In the genomic region with DNA sequence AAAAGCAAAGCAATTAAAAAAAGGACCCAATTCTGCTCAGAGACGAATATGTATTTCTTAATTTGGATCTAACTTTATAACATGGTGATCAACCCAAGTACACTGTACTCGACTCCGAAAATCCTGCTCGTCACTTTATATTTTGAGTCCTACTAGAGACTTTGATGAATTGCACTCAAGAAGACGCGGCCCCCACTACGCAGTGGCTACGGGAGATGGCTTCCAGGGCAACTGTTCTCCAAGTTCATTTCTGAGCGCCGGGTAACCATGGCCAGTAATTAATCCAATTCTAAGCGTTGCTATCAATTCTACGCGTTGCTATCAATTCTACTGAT, we compare ENCODE assay signal across 9 cellular contexts. TPM values are rescaled to one million over a fixed set of nuclear protein-coding genes. Genes with fewer than 3 reads are reported as not detected.
DNase-seq lines count a peak whose midpoint lies in the region; ATAC-seq, FAIRE-seq and TF ChIP-seq lines count a peak whose summit lies in the region.
"Had no signal": no experiment of that assay in that cellular context is flagged by ENCODE, and none has a peak within 500 bp of the region (broad histone marks: within the 10 kb centered on the region; RNA-seq: fewer than 3 reads in every experiment).

No MANE protein-coding gene starts in this region.

- TF ChIP-seq EP300 in A549 (IDR thresholded peaks at IDR 0.05): no peak

- WGBS in A549 (ENCODE audit: missing lambda C conversion rate): 2% methylated on average over 13 of the region's 13 CpGs

- peak in 1 of 2 experiments; percentile 8 for DNase-seq in A549 (ENCODE audit: low read depth in 1 of 2, low spot score in 1 of 2)
- no peak for DNase-seq in PC-3
- DNase-seq in MCF 10A (ENCODE audit: unreplicated experiment): no peak
- peak in 4 of 6 experiments; percentile 24 to 74 (median 46) for DNase-seq in stimulated activated naive CD4-positive, alpha-beta T cell (lab: John Stamatoyannopoulos, UW)
- DNase-seq in inferior parietal cortex (ENCODE audit: extremely low spot score): no peak

- H3K4me3 ChIP-seq in A549: peak overlapping the region; percentile 86
- H3K4me3 ChIP-seq in PC-3 (ENCODE audit: low read length): peak overlapping the region; percentile 83

- no peaks in the 10 kb centered on the region for H3K9me3 Mint-ChIP-seq in MCF 10A (ENCODE audit: unreplicated experiment)

- BruUV-seq in PC-3 (replicated peaks; lab: Mats Ljungman, UMichigan) (no TSS peak), MCF 10A (replicated peaks; lab: Mats Ljungman, UMichigan) (no TSS peak)

- no peaks in the 10 kb centered on the region for H3K9me2 ChIP-seq in PC-3 (replicated peaks; ENCODE audit: low read length)

- H2AFZ ChIP-seq in PC-3 (ENCODE audit: low read length): peak overlapping the region; percentile 78

- ATAC-seq in A549 (peak; percentile 45 to 65; a peak in 5 of 6 replicates), GM18505 (IDR thresholded peaks at IDR 0.05; ENCODE audit: unreplicated experiment) (peak; percentile 8), HG02885 (IDR thresholded peaks at IDR 0.05; ENCODE audit: poor library complexity, unreplicated experiment) (peak; percentile 24), PC-3 (peak; percentile 5)

- intact Hi-C loops in PC-3 (cut with micrococcal nuclease): loop anchor here (2.0 kb wide), 2 partner anchors 28 to 58 kb away; partner anchors contain the start of gene EXOSC8
- intact Hi-C loops in MCF 10A (cut with micrococcal nuclease): loop anchor here (2.0 kb wide), 1 partner anchor 60 kb away; the partner anchor contains the start of gene ALG5

- H3F3A ChIP-seq in PC-3 (ENCODE audit: low read length, unreplicated experiment): no peaks in the 10 kb centered on the region

- peaks cover 28% of the 10 kb centered on the region for H3K79me2 ChIP-seq in PC-3 (ENCODE audit: low read length)

- H3K4me3 Mint-ChIP-seq in MCF 10A (ENCODE audit: unreplicated experiment): peak overlapping the region; percentile 81

- H3K27me3 Mint-ChIP-seq in MCF 10A (ENCODE audit: insufficient read depth, unreplicated experiment): no peaks in the 10 kb centered on the region

- TF ChIP-seq CTCF in A549 (IDR thresholded peaks at IDR 0.05) (no peak), PC-3 (conservative IDR thresholded peaks at IDR 0.05; ENCODE audit: low read depth, low read length) (no peak), MCF 10A (IDR thresholded peaks at IDR 0.05; ENCODE audit: unreplicated experiment) (no peak)

- no peak for FAIRE-seq in A549 (lab: Jason Lieb, UNC)

- no peaks in the 10 kb centered on the region for H4K20me1 ChIP-seq in PC-3 (ENCODE audit: low read length)

- peaks cover 14% of the 10 kb centered on the region for H3K36me3 Mint-ChIP-seq in MCF 10A (ENCODE audit: insufficient read depth, unreplicated experiment)

- POLR2A ChIA-PET in A549 (lab: Yijun Ruan, JAX): no interaction called here
- POLR2A ChIA-PET in PC-3 (lab: Charles Lee; ENCODE audit: unreplicated experiment): no interaction called here
- POLR2A ChIA-PET in MCF 10A (lab: Yijun Ruan, JAX): interaction anchor here (0.5 to 4.8 kb wide), 15 partner anchors 10 to 1978 kb away, joined by 3 to 28 read pairs (median 3); partner anchors contain the start of genes ALG5, EXOSC8 and PROSER1

- H3K4me1 ChIP-seq in A549: peaks cover 7% of the 10 kb centered on the region; the same call in 2 of the 3 replicates
- H3K4me1 ChIP-seq in PC-3 (ENCODE audit: insufficient read depth, low read length): peaks cover 5% of the 10 kb centered on the region

- H3K36me3 ChIP-seq in PC-3 (ENCODE audit: low read depth, low read length): 0 out of 2 replicates have a peak, but pooled peaks cover 3% of the 10 kb centered on the region

- H3K4me2 ChIP-seq in A549 (peak overlapping the region; percentile 92), PC-3 (ENCODE audit: low read length) (peak overlapping the region; percentile 79)

- peak overlapping the region; percentile 91 to 98 for H3K27ac ChIP-seq in A549
- peak overlapping the region; percentile 36; the same call in 1 of the 2 replicates for H3K27ac ChIP-seq in PC-3 (ENCODE audit: low read length)
- H3K27ac ChIP-seq in layer of hippocampus (ENCODE audit: low read depth, low read length): peak overlapping the region; percentile 13

- no peak for TF ChIP-seq RAD21 in A549 (conservative IDR thresholded peaks at IDR 0.05 in 1 of 2, IDR thresholded peaks at IDR 0.05 in 1 of 2)

- peak overlapping the region; percentile 97 for H3K27ac Mint-ChIP-seq in MCF 10A (ENCODE audit: low read depth, unreplicated experiment)

- peaks cover 4% of the 10 kb centered on the region for H3K4me1 Mint-ChIP-seq in MCF 10A (ENCODE audit: insufficient read depth, unreplicated experiment)

- H3K9ac ChIP-seq in PC-3 (ENCODE audit: low read length): peak overlapping the region; percentile 87

- no peaks in the 10 kb centered on the region for H3K27me3 ChIP-seq in PC-3 (ENCODE audit: low read length)
- no peaks in the 10 kb centered on the region for H3K27me3 ChIP-seq in layer of hippocampus (ENCODE audit: control insufficient read depth, insufficient read depth, low read length)

- no peak for TF ChIP-seq POLR2A in A549 (IDR thresholded peaks at IDR 0.05; ENCODE audit: low read length)
- TF ChIP-seq POLR2A in GM18505 (IDR thresholded peaks at IDR 0.05; ENCODE audit: borderline replicate concordance, extremely low read depth, insufficient read depth, insufficient read length): no peak

- CTCF ChIA-PET in A549 (lab: Yijun Ruan, JAX) (no interaction called here), PC-3 (lab: Charles Lee) (no interaction called here), MCF 10A (lab: Yijun Ruan, JAX) (interaction anchor here (0.6 to 1.3 kb wide), 3 partner anchors 11 to 1493 kb away, joined by 3 read pairs; no protein-coding TSS in a partner anchor)

- H3K9me3 ChIP-seq in A549 (no peaks in the 10 kb centered on the region), PC-3 (ENCODE audit: low read length) (no peaks in the 10 kb centered on the region)

TF ChIP-seq in A549, 52 proteins besides CTCF, POLR2A, EP300 and RAD21:
- no peak for TF ChIP-seq ZC3H11A (IDR thresholded peaks at IDR 0.05)
- TF ChIP-seq HOXA7 (CRISPR knock-in tag; IDR thresholded peaks at IDR 0.05): no peak
- TF ChIP-seq ZNF302 (CRISPR knock-in tag; IDR thresholded peaks at IDR 0.05): no peak
- TF ChIP-seq EHF (CRISPR knock-in tag; IDR thresholded peaks at IDR 0.05): no peak

RNA-seq across cellular contexts. Expression of gene SUPT20H, which starts 0.7 kb away (rescaled TPM):
- 50.7 and 50.9 TPM in 2 replicates for polyA plus RNA-seq in A549 (2011; rRNA removed)
- polyA plus RNA-seq in A549 (2012; cell fraction: cytosol; rRNA removed): 16.4 and 22.8 TPM in 2 replicates
- 13.0 and 19.6 TPM in 2 replicates for polyA plus RNA-seq in A549 (2012; cell fraction: nucleus; rRNA removed)
- polyA plus RNA-seq in A549 (2017; fragmentation: RNase III; extraction: RNeasy Plus Mini Kit Qiagen cat#74134 plus additional on column Dnase treatment): 25.8 to 27.0 TPM (median 26.2 TPM) in 3 replicates
- 29.2 and 35.4 TPM in 2 replicates for polyA minus RNA-seq in A549 (2011; rRNA and poly(A)+ RNA removed)
- 16.8 and 18.1 TPM in 2 replicates for total RNA-seq in PC-3 (2014; rRNA removed)
- total RNA-seq in MCF 10A (2022): 86.8 and 90.3 TPM in 2 replicates

RNA-seq across cellular contexts. Expression of gene CSNK1A1L, which starts 46.7 kb away (rescaled TPM):
- not detected in 2 replicates for polyA plus RNA-seq in A549 (2011; rRNA removed)
- polyA plus RNA-seq in A549 (2012; cell fraction: cytosol; rRNA removed): not detected in 2 replicates
- not detected in 2 replicates for polyA plus RNA-seq in A549 (2012; cell fraction: nucleus; rRNA removed)
- not detected in 3 replicates for polyA plus RNA-seq in A549 (2017; fragmentation: RNase III; extraction: RNeasy Plus Mini Kit Qiagen cat#74134 plus additional on column Dnase treatment)
- not detected in 2 replicates for polyA minus RNA-seq in A549 (2011; rRNA and poly(A)+ RNA removed)
- total RNA-seq in PC-3 (2014; rRNA removed): not detected in 2 replicates
- total RNA-seq in MCF 10A (2022): not detected in 2 replicates
- total RNA-seq: myocyte had no signal

RNA-seq across cellular contexts. Expression of gene EXOSC8, which starts 58.2 kb away (rescaled TPM):
- polyA plus RNA-seq in A549 (2011; rRNA removed) (53.0 and 63.3 TPM in 2 replicates), A549 (2017; fragmentation: RNase III; extraction: RNeasy Plus Mini Kit Qiagen cat#74134 plus additional on column Dnase treatment) (46.4 to 51.1 TPM (median 48.8 TPM) in 3 replicates)
- polyA plus RNA-seq in A549 (2012; cell fraction: cytosol; rRNA removed): 20.9 and 23.8 TPM in 2 replicates
- polyA plus RNA-seq in A549 (2012; cell fraction: nucleus; rRNA removed): 11.6 and 18.3 TPM in 2 replicates
- polyA minus RNA-seq in A549 (2011; rRNA and poly(A)+ RNA removed): 9.3 and 9.4 TPM in 2 replicates
- total RNA-seq in PC-3 (2014; rRNA removed) (29.9 and 43.6 TPM in 2 replicates), MCF 10A (2022) (99.4 and 126 TPM in 2 replicates)

RNA-seq across cellular contexts. Expression of gene ALG5, which starts 59.6 kb away (rescaled TPM):
- polyA plus RNA-seq in A549 (2011; rRNA removed): 50.5 and 69.0 TPM in 2 replicates
- polyA plus RNA-seq in A549 (2012; cell fraction: cytosol; rRNA removed): 17.0 and 17.3 TPM in 2 replicates
- polyA plus RNA-seq in A549 (2012; cell fraction: nucleus; rRNA removed): 6.9 and 7.3 TPM in 2 replicates
- 34.4 to 35.9 TPM (median 35.1 TPM) in 3 replicates for polyA plus RNA-seq in A549 (2017; fragmentation: RNase III; extraction: RNeasy Plus Mini Kit Qiagen cat#74134 plus additional on column Dnase treatment)
- 5.0 and 7.3 TPM in 2 replicates for polyA minus RNA-seq in A549 (2011; rRNA and poly(A)+ RNA removed)
- total RNA-seq in PC-3 (2014; rRNA removed): 17.9 and 19.7 TPM in 2 replicates
- 43.7 and 51.2 TPM in 2 replicates for total RNA-seq in MCF 10A (2022)

Comparison
In these comparisons a context has a peak if more than half of its experiments do, and no peak if none do; other contexts are left out.
1. ATAC-seq: peak in every context shown above with its lines; median percentile 55 in A549; 24 in HG02885; 8 in GM18505; 5 in PC-3.
2. DNase-seq: peak in stimulated activated naive CD4-positive, alpha-beta T cell (4 of 6); none in PC-3 (single experiment), MCF 10A (single experiment) and inferior parietal cortex (single experiment).
3. H3K27ac ChIP-seq: peak in every context shown above with its lines; median percentile 94 in A549; 36 in PC-3; 13 in layer of hippocampus.